14 cellular contexts compared by ENCODE assay signal in the genomic region with DNA sequence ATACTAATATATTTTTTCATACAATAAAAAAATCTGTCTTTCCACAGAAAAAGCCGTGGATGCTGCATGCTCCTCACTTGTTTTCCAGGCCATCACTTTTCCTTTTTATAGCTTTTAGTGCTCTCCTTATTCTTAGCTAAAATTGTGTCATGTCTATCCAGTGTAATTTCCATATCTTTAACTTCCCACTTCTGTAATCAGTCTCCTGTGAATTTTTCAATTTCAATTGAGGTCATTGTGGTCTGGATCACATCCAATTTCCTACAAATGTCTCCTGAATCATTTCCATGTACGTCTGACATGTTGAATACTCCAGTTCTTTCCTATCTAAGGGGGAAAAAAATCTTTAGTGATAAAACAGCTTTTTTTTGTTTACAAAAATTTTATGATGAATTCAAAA.
DNase-seq lines count a peak whose midpoint lies in the region; ATAC-seq and TF ChIP-seq lines count a peak whose summit lies in the region.
"Had no signal": no experiment of that assay in that cellular context is flagged by ENCODE, and none has a peak within 500 bp of the region (broad histone marks: within the 10 kb centered on the region; RNA-seq: fewer than 3 reads in every experiment).

No MANE protein-coding gene starts in this region.

- DNase-seq in NCI-H2171 treated with DMSO at 0.1 percent for 48 hours (lab: John Stamatoyannopoulos, UW) = peak; percentile 52
- DNase-seq in NCI-H2171 (lab: John Stamatoyannopoulos, UW) = no peak
- peak; percentile 30 to 35 for DNase-seq in NCI-H446 (lab: John Stamatoyannopoulos, UW)
- DNase-seq in cardiac fibroblast (ENCODE audit: low read depth in 2 of 2) = peak; percentile 68 to 95
- peak; percentile 69 for DNase-seq in myocyte (ENCODE audit: low read depth)
- DNase-seq in GDM1 (lab: John Stamatoyannopoulos, UW) = no peak
- no peak for DNase-seq in stimulated activated naive CD4-positive, alpha-beta T cell treated with Interleukin-2 at 50 U/mL for 16 hours (lab: John Stamatoyannopoulos, UW)
- DNase-seq: activated CD4-positive, alpha-beta T cell treated with anti-CD3 and anti-CD28 coated beads for 4 hours; activated naive CD4-positive, alpha-beta T cell; islet precursor cell; NCI-H1436 treated with DMSO at 0.1 percent for 48 hours had no signal

- H3K4me3 ChIP-seq in cardiac fibroblast (replicated peaks in 1 of 2; ENCODE audit: low read depth in 2 of 2, low read length in 2 of 2) = no peak overlapping the region
- H3K4me3 ChIP-seq: thoracic aorta had no signal

- ATAC-seq in HG02938 (IDR thresholded peaks at IDR 0.05; ENCODE audit: unreplicated experiment) = no peak
- ATAC-seq: Panc1 had no signal

- no peak for TF ChIP-seq CTCF in cardiac fibroblast (IDR thresholded peaks at IDR 0.05; ENCODE audit: low read depth, low read length)

Comparison
In these comparisons a context has a peak if more than half of its experiments do, and no peak if none do; other contexts are left out.
1. DNase-seq: peak in NCI-H2171 treated with DMSO at 0.1 percent for 48 hours (single experiment), NCI-H446 (2 of 2), cardiac fibroblast (2 of 2) and myocyte (single experiment); none in NCI-H2171 (single experiment), GDM1 (single experiment) and stimulated activated naive CD4-positive, alpha-beta T cell treated with Interleukin-2 at 50 U/mL for 16 hours (single experiment).